In genomic region chr12:46374286-46374685, GRCh38 we compare ENCODE assay signal across 9 cellular contexts. TPM values are rescaled to one million over a fixed set of nuclear protein-coding genes. Genes with fewer than 3 reads are reported as not detected.
DNase-seq lines count a peak whose midpoint lies in the region; ATAC-seq, FAIRE-seq and TF ChIP-seq lines count a peak whose summit lies in the region.
"Had no signal": no experiment of that assay in that cellular context is flagged by ENCODE, and none has a peak within 500 bp of the region (broad histone marks: within the 10 kb centered on the region; RNA-seq: fewer than 3 reads in every experiment).

No MANE protein-coding gene starts in this region.

- no peak overlapping the region for H3K9ac ChIP-seq in mesendoderm (ENCODE audit: low read length)

- no peak overlapping the region for H4K5ac ChIP-seq in mesendoderm (ENCODE audit: low read length)

- H3K23ac ChIP-seq in mesendoderm (ENCODE audit: low read length), result no peak overlapping the region

- no peaks in the 10 kb centered on the region for H3K9me3 Mint-ChIP-seq in activated naive CD4-positive, alpha-beta T cell treated with anti-CD3 and anti-CD28 coated beads, Interleukin-2, amount 50 U/mL, for 24 hours
- H3K9me3 Mint-ChIP-seq in activated naive CD4-positive, alpha-beta T cell treated with anti-CD3 and anti-CD28 coated beads, Interleukin-2, amount 50 U/mL, for 72 hours, result peaks cover 3 to 5% of the 10 kb centered on the region in 2 donors
- H3K9me3 Mint-ChIP-seq in type B pancreatic cell, result no peaks in the 10 kb centered on the region

- peaks cover 32% of the 10 kb centered on the region for H3K79me2 ChIP-seq in mesendoderm (ENCODE audit: control insufficient read depth, insufficient read depth, low read length)

- no peaks in the 10 kb centered on the region for H3K79me1 ChIP-seq in mesendoderm (ENCODE audit: low read length)

- no peak for DNase-seq in activated naive CD4-positive, alpha-beta T cell (lab: John Stamatoyannopoulos, UW)
- DNase-seq in activated naive CD4-positive, alpha-beta T cell treated with anti-CD3 and anti-CD28 coated beads, Interleukin-2, amount 50 U/mL, for 72 hours (ENCODE audit: low spot score in 2 of 2), result no peak
- DNase-seq in mesendoderm, result no peak
- DNase-seq in type B pancreatic cell (ENCODE audit: extremely low spot score, unreplicated experiment), result no peak
- DNase-seq in NCI-H526 treated with DMSO at 0.1 percent for 48 hours (lab: John Stamatoyannopoulos, UW), result no peak
- no peak for DNase-seq in adrenal gland
- no peak for DNase-seq in pancreas
- DNase-seq: activated CD4-positive, alpha-beta T cell treated with anti-CD3 and anti-CD28 coated beads for 1 hour had no signal

- peak overlapping the region; percentile 98 for H3K27ac Mint-ChIP-seq in activated naive CD4-positive, alpha-beta T cell treated with anti-CD3 and anti-CD28 coated beads, Interleukin-2, amount 50 U/mL, for 24 hours
- H3K27ac Mint-ChIP-seq in activated naive CD4-positive, alpha-beta T cell treated with anti-CD3 and anti-CD28 coated beads, Interleukin-2, amount 50 U/mL, for 72 hours, result peak overlapping the region; percentile 99
- H3K27ac Mint-ChIP-seq in type B pancreatic cell, result peak overlapping the region; percentile 99

- WGBS in mesendoderm (ENCODE audit: extremely low coverage, insufficient coverage, low lambda C conversion rate), result no CpG with 5 or more reads among the region's 1 CpG
- WGBS in adrenal gland, 4 donors, result 63 to 85% (median 72%) methylated on average over 1 of the region's 1 CpG
- 55 to 56% methylated on average over 1 of the region's 1 CpG for WGBS in pancreas, 2 donors

- H4K8ac ChIP-seq in mesendoderm (ENCODE audit: low read depth, low read length), result no peak overlapping the region

- peaks cover 5% of the 10 kb centered on the region for H3K36me3 ChIP-seq in mesendoderm (ENCODE audit: control insufficient read depth, insufficient read depth, low read length)
- peaks cover 0 to 19% of the 10 kb centered on the region in 2 donors for H3K36me3 ChIP-seq in adrenal gland (replicated peaks in 1 of 2)
- H3K36me3 ChIP-seq in pancreas, result peaks cover 0 to 13% (median 3%) of the 10 kb centered on the region in 3 donors

- no peak for TF ChIP-seq POLR2A in adrenal gland (IDR thresholded peaks at IDR 0.05)

- no peak for ATAC-seq in activated naive CD4-positive, alpha-beta T cell treated with anti-CD3 and anti-CD28 coated beads, Interleukin-2, amount 50 U/mL, for 72 hours
- ATAC-seq in pancreas, result no peak

- H3K18ac ChIP-seq in mesendoderm (ENCODE audit: low read length), result peak overlapping the region; percentile 97

- H3K56ac ChIP-seq in mesendoderm (ENCODE audit: low read length), result peak overlapping the region; percentile 94

- H3K4me1 Mint-ChIP-seq in activated naive CD4-positive, alpha-beta T cell treated with anti-CD3 and anti-CD28 coated beads, Interleukin-2, amount 50 U/mL, for 24 hours, result peaks cover 41% of the 10 kb centered on the region
- peaks cover 24% of the 10 kb centered on the region for H3K4me1 Mint-ChIP-seq in type B pancreatic cell (ENCODE audit: unreplicated experiment)

- H3K36me3 Mint-ChIP-seq in activated naive CD4-positive, alpha-beta T cell treated with anti-CD3 and anti-CD28 coated beads, Interleukin-2, amount 50 U/mL, for 24 hours, result peaks cover 16% of the 10 kb centered on the region
- peaks cover 32 to 34% of the 10 kb centered on the region in 2 donors for H3K36me3 Mint-ChIP-seq in activated naive CD4-positive, alpha-beta T cell treated with anti-CD3 and anti-CD28 coated beads, Interleukin-2, amount 50 U/mL, for 72 hours
- H3K36me3 Mint-ChIP-seq in type B pancreatic cell, result peaks cover 20% of the 10 kb centered on the region

- H3K4ac ChIP-seq in mesendoderm (ENCODE audit: low read depth, low read length), result no peak overlapping the region

- peak overlapping the region; percentile 98 for H3K4me3 Mint-ChIP-seq in activated naive CD4-positive, alpha-beta T cell treated with anti-CD3 and anti-CD28 coated beads, Interleukin-2, amount 50 U/mL, for 24 hours
- H3K4me3 Mint-ChIP-seq in type B pancreatic cell, result peak overlapping the region; percentile 97

- H3K27ac ChIP-seq in mesendoderm (ENCODE audit: low read depth, low read length) (no peak overlapping the region), adrenal gland (no peak overlapping the region), pancreas (no peak overlapping the region)

- H3K4me2 ChIP-seq in mesendoderm (ENCODE audit: low read length), result peak overlapping the region; percentile 88

- no peaks in the 10 kb centered on the region for H3K27me3 Mint-ChIP-seq in activated naive CD4-positive, alpha-beta T cell treated with anti-CD3 and anti-CD28 coated beads, Interleukin-2, amount 50 U/mL, for 24 hours
- no peaks in the 10 kb centered on the region for H3K27me3 Mint-ChIP-seq in type B pancreatic cell

- H3K9me3 ChIP-seq in adrenal gland (replicated peaks in 1 of 3), result no peaks in the 10 kb centered on the region
- no peaks in the 10 kb centered on the region for H3K9me3 ChIP-seq in pancreas

- H2BK120ac ChIP-seq in mesendoderm (ENCODE audit: low read depth, low read length), result no peak overlapping the region

- no peak overlapping the region for H2BK5ac ChIP-seq in mesendoderm (ENCODE audit: low read length)

- no peaks in the 10 kb centered on the region for H3K27me3 ChIP-seq in mesendoderm (ENCODE audit: insufficient read depth, low read length, poor library complexity)
- H3K27me3 ChIP-seq in adrenal gland, result no peaks in the 10 kb centered on the region
- H3K27me3 ChIP-seq in pancreas, result no peaks in the 10 kb centered on the region

- intact Hi-C loops in adrenal gland (cut with DNase I) (loop anchor here in 1 of 2 donors (5.0 to 10.0 kb wide), 3 partner anchors 111 to 288 kb away; no protein-coding TSS in a partner anchor), pancreas (cut with DNase I) (no loop called here)

- peak overlapping the region; percentile 75 for H2BK15ac ChIP-seq in mesendoderm (replicated peaks; ENCODE audit: low read depth)

- H2AK5ac ChIP-seq in mesendoderm (ENCODE audit: low read length), result no peak overlapping the region

- FAIRE-seq in pancreas (lab: Jason Lieb, UNC), result no peak

- H3K4me3 ChIP-seq in mesendoderm (ENCODE audit: low read length), result no peak overlapping the region
- no peak overlapping the region for H3K4me3 ChIP-seq in adrenal gland
- H3K4me3 ChIP-seq in pancreas, result no peak overlapping the region

- peaks cover 5% of the 10 kb centered on the region for H3K4me1 ChIP-seq in mesendoderm (ENCODE audit: control insufficient read depth, low read depth, low read length)
- H3K4me1 ChIP-seq in adrenal gland (replicated peaks in 1 of 2), result peaks cover 7 to 18% of the 10 kb centered on the region in 2 donors
- peaks cover 0 to 16% (median 9%) of the 10 kb centered on the region in 3 donors for H3K4me1 ChIP-seq in pancreas

- TF ChIP-seq CTCF in type B pancreatic cell (conservative IDR thresholded peaks at IDR 0.05), result no peak
- TF ChIP-seq CTCF in adrenal gland (IDR thresholded peaks at IDR 0.05), result no peak
- no peak for TF ChIP-seq CTCF in pancreas (IDR thresholded peaks at IDR 0.05)

RNA-seq across cellular contexts. Expression of gene SLC38A2, which starts 1.7 kb away (rescaled TPM):
- 100 to 1,000 TPM; 249 to 315 TPM for total RNA-seq in activated naive CD4-positive, alpha-beta T cell treated with anti-CD3 and anti-CD28 coated beads, Interleukin-2, amount 50 U/mL, for 72 hours
- 295 TPM for polyA plus RNA-seq in mesendoderm (2013, experiment 1 of 2)
- 286 TPM for polyA plus RNA-seq in mesendoderm (2013, experiment 2 of 2)
- total RNA-seq in type B pancreatic cell (ENCODE audit: low replicate concordance) (204 and 217 TPM in 2 replicates), adrenal gland (100 to 1,000 TPM; 128 to 948 (median 375) TPM), pancreas (100 to 1,000 TPM in 1 of 6 donors, 10 to 100 TPM in 5; 32.4 to 155 (median 81.5) TPM)
- polyA plus RNA-seq in adrenal gland (100 to 1,000 TPM in 2 of 3 donors, 10 to 100 TPM in 1; 94.6 to 119 (median 108) TPM), pancreas (10 to 100 TPM; 24.2 to 49.3 TPM)
